Comparison of ENCODE assay signal across 27 cellular contexts in genomic region chr7:67452516-67453026, GRCh38.
"Had no signal": no experiment of that assay in that cellular context is flagged by ENCODE, and none has a peak within 500 bp of the region (broad histone marks: within the 10 kb centered on the region; RNA-seq: fewer than 3 reads in every experiment).

No MANE protein-coding gene starts in this region.

- H3K27ac ChIP-seq: colonic mucosa, epithelial cell of prostate, esophagus squamous epithelium, gastrocnemius medialis, heart right ventricle, left lung, lower lobe of right lung had no signal

- H3K4me3 Mint-ChIP-seq: dendritic cell treated with granulocyte-macrophage colony-stimulating factor and Interleukin-4, amounts not matched to agents 40 ng/mL and 50 ng/mL, for 4 days; effector memory CD8-positive, alpha-beta T cell; endodermal cell; mesothelial cell of epicardium had no signal

- H3K4me1 ChIP-seq: colonic mucosa, esophagus squamous epithelium, gastrocnemius medialis, heart right ventricle, left lung, lower lobe of right lung had no signal

- H3K36me3 ChIP-seq: colonic mucosa, esophagus squamous epithelium, gastrocnemius medialis, heart right ventricle, left lung, lower lobe of right lung had no signal

- ATAC-seq: effector memory CD8-positive, alpha-beta T cell; esophagus mucosa; gastrocnemius medialis; heart right ventricle; left cardiac atrium; left lung; left ventricle myocardium superior; lower lobe of right lung; mucosa of descending colon had no signal

- H3K4me3 ChIP-seq: colonic mucosa, esophagus squamous epithelium, gastrocnemius medialis, heart right ventricle, left lung, lower lobe of right lung, mucosa of descending colon had no signal

- H3K9me3 ChIP-seq: colonic mucosa, esophagus squamous epithelium, gastrocnemius medialis, heart right ventricle, left lung, lower lobe of right lung, mucosa of descending colon had no signal

- DNase-seq: colonic mucosa; cortex of kidney; effector CD8-positive, alpha-beta T cell; effector memory CD8-positive, alpha-beta T cell; endodermal cell; erythroblast; esophagus squamous epithelium; foreskin fibroblast; foreskin melanocyte; gastrocnemius medialis; glutamatergic neuron; head of caudate nucleus; heart right ventricle; hippocampal formation; left cardiac atrium; left lung; left ventricle myocardium superior; lower lobe of right lung; mesenchymal stem cell; mucosa of descending colon had no signal

- H3K27ac Mint-ChIP-seq: dendritic cell treated with granulocyte-macrophage colony-stimulating factor and Interleukin-4, amounts not matched to agents 40 ng/mL and 50 ng/mL, for 4 days; effector memory CD8-positive, alpha-beta T cell; endodermal cell; mesothelial cell of epicardium had no signal

- H3K27me3 ChIP-seq: colonic mucosa, esophagus squamous epithelium, gastrocnemius medialis, left lung had no signal

- FAIRE-seq: endometrium, islet of Langerhans, keratinocyte had no signal
